ENCODE assay signal across 8 cellular contexts in genomic region chr3:98556164-98557130, GRCh38.
A peak's percentile ranks its signal among the peaks of the same experiment; 100 is the strongest.
DNase-seq lines count a peak whose midpoint lies in the region; ATAC-seq lines count a peak whose summit lies in the region.

No MANE protein-coding gene starts in this region.

- H3K27me3 Mint-ChIP-seq in activated T-cell treated with anti-CD3 and anti-CD28 coated beads, Interleukin-2, amount 50 U/mL, for 24 hours = no peaks in the 10 kb centered on the region

- H3K4me1 ChIP-seq in ACC112 (ENCODE audit: control insufficient read depth, insufficient read depth, low read length, unreplicated experiment) = no peaks in the 10 kb centered on the region

- no peak overlapping the region for H2AFZ ChIP-seq in ACC112 (ENCODE audit: low read length, unreplicated experiment)

- ATAC-seq in GM19468 (IDR thresholded peaks at IDR 0.05; ENCODE audit: extremely low read depth, unreplicated experiment) (peak; percentile 75), HG03558 (IDR thresholded peaks at IDR 0.05; ENCODE audit: extremely low read depth, unreplicated experiment) (peak; percentile 68)

- peak; percentile 63 for DNase-seq in activated T-cell treated with anti-CD3 and anti-CD28 coated beads, Interleukin-2, amount 50 U/mL, for 24 hours
- peak; percentile 64 for DNase-seq in stimulated activated CD4-positive, alpha-beta T cell treated with anti-CD3 and anti-CD28 coated beads, Interleukin-4, amount 100 ng/mL, for 1 hour
- DNase-seq in inferior parietal cortex (ENCODE audit: extremely low spot score) (no peak), NCI-H446 treated with DMSO at 0.1 percent for 48 hours (lab: John Stamatoyannopoulos, UW) (no peak), GM19238 (ENCODE audit: insufficient read length, low spot score) (no peak)

- H3K79me2 ChIP-seq in ACC112 (ENCODE audit: control insufficient read depth, insufficient read depth, low read length, unreplicated experiment) = no peaks in the 10 kb centered on the region

- H3K9me3 Mint-ChIP-seq in activated T-cell treated with anti-CD3 and anti-CD28 coated beads, Interleukin-2, amount 50 U/mL, for 24 hours = peaks cover 2% of the 10 kb centered on the region

- no peak overlapping the region for H3K4me3 ChIP-seq in ACC112 (ENCODE audit: low read depth, low read length)

- peak overlapping the region; percentile 81 for H3K4me3 Mint-ChIP-seq in activated T-cell treated with anti-CD3 and anti-CD28 coated beads, Interleukin-2, amount 50 U/mL, for 24 hours

- H3K36me3 ChIP-seq in ACC112 (ENCODE audit: insufficient read depth, low read length) = no peaks in the 10 kb centered on the region

- peak overlapping the region; percentile 31; the same call in 1 of the 2 replicates for H3K27ac ChIP-seq in ACC112 (ENCODE audit: low read depth, low read length)

- peaks cover 32% of the 10 kb centered on the region for H3K36me3 Mint-ChIP-seq in activated T-cell treated with anti-CD3 and anti-CD28 coated beads, Interleukin-2, amount 50 U/mL, for 24 hours (ENCODE audit: low read depth)

- peaks cover 87% of the 10 kb centered on the region for H3K4me1 Mint-ChIP-seq in activated T-cell treated with anti-CD3 and anti-CD28 coated beads, Interleukin-2, amount 50 U/mL, for 24 hours (ENCODE audit: low read depth)

- H3K27ac Mint-ChIP-seq in activated T-cell treated with anti-CD3 and anti-CD28 coated beads, Interleukin-2, amount 50 U/mL, for 24 hours = peak overlapping the region; percentile 98

- peaks cover 53% of the 10 kb centered on the region for H3K27me3 ChIP-seq in ACC112 (ENCODE audit: insufficient read depth, low read length)

Comparison
In these comparisons a context has a peak if more than half of its experiments do, and no peak if none do; other contexts are left out.
1. DNase-seq: peak in activated T-cell treated with anti-CD3 and anti-CD28 coated beads, Interleukin-2, amount 50 U/mL, for 24 hours (single experiment) and stimulated activated CD4-positive, alpha-beta T cell treated with anti-CD3 and anti-CD28 coated beads, Interleukin-4, amount 100 ng/mL, for 1 hour (single experiment); none in inferior parietal cortex (single experiment), NCI-H446 treated with DMSO at 0.1 percent for 48 hours (single experiment) and GM19238 (single experiment).